Comparison of ENCODE assay signal across 1 cellular context in the genomic region with DNA sequence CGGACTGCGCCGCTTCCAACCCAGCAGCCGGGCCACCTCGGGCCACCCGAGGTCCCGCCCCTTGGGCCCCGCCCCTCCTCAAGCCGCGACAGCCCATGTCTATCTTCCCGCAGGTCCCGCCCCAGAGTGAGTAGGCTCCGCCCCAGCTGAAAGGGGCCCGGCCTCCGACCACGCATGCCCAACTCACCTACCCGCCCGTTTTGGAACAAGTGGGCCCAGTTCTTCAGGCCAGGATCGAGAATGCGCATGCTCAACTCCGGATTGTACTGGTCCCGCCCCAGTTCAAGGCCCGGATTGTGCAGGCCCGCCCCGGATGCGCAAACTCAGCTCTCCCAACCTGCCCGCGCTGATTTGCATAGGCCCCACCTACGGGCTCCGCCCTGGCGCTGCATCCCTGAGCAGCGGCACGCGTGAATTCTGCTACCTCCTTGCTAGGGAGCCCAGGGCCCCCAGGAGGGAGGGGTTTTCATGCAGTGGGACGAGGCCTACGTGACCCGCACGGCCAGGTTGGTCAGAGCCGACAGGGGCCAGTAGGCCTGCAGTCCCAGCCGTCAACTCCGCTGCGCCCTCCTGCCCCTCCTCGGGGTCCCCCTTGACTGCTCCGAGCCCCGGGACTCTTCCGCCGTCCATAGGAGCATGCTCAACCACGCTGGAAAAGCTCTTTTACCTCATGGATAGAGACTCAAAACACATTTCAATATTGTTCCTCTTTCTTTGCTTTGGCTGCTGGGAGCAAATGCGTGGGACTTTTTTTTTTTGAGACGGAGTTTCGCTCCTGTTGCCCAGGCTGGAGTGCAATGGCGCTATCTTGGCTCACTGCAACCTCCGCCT.
TF ChIP-seq lines count a peak whose summit lies in the region.

TSS of gene PFKFB4 (minus strand) at position 8 of the 831 bp plus-strand sequence. CDS start 26 bp downstream, outside the sequence.

TF ChIP-seq in HepG2, 621 proteins besides CTCF, POLR2A, EP300 and RAD21 (continued from another document and continues in another):
- TF ChIP-seq REST (IDR thresholded peaks at IDR 0.05; ENCODE audit: borderline replicate concordance in 1 of 2, low read depth in 1 of 2, low read length in 2 of 2) (peak in 1 of 2 experiments; percentile 59; a peak in 1 of 4 replicates), ZNF143 (CRISPR knock-in tag; IDR thresholded peaks at IDR 0.05) (peak; percentile 41), ZNF766 (CRISPR knock-in tag; IDR thresholded peaks at IDR 0.05; ENCODE audit: borderline replicate concordance) (0 out of 2 replicates have a peak, but pooled peaks have one; percentile 32), ISL2 (CRISPR knock-in tag; IDR thresholded peaks at IDR 0.05) (no peak; the same call in 1 of the 2 replicates), PCBP2 (optimal IDR thresholded peaks at IDR 0.05; ENCODE audit: low read depth, low read length, poor library complexity, severe bottlenecking) (no peak), KDM4B (CRISPR knock-in tag; IDR thresholded peaks at IDR 0.05) (peak; percentile 58), ELK4 (CRISPR knock-in tag; IDR thresholded peaks at IDR 0.05; ENCODE audit: borderline replicate concordance) (no peak), SALL1 (CRISPR knock-in tag; IDR thresholded peaks at IDR 0.05) (peak; percentile 85), TOE1 (CRISPR knock-in tag; IDR thresholded peaks at IDR 0.05) (0 out of 2 replicates have a peak, but pooled peaks have one; percentile 54), ATAD3A (CRISPR knock-in tag; IDR thresholded peaks at IDR 0.05) (no peak), ZNF672 (CRISPR knock-in tag; IDR thresholded peaks at IDR 0.05) (no peak), PLRG1 (conservative IDR thresholded peaks at IDR 0.05) (no peak), TMF1 (CRISPR knock-in tag; IDR thresholded peaks at IDR 0.05; ENCODE audit: low read depth) (no peak), ZNF350 (CRISPR knock-in tag; IDR thresholded peaks at IDR 0.05; ENCODE audit: borderline replicate concordance, low read depth) (peak; percentile 60; the same call in 1 of the 2 replicates), ELF3 (CRISPR knock-in tag; IDR thresholded peaks at IDR 0.05) (peak; percentile 69; the same call in 1 of the 2 replicates), RCOR2 (CRISPR knock-in tag; IDR thresholded peaks at IDR 0.05) (peak; percentile 69), HMG20B (CRISPR knock-in tag; conservative IDR thresholded peaks at IDR 0.05) (0 out of 2 replicates have a peak, but pooled peaks have one; percentile 46), ZNF414 (CRISPR knock-in tag; IDR thresholded peaks at IDR 0.05) (no peak), ELF4 (CRISPR knock-in tag; IDR thresholded peaks at IDR 0.05; ENCODE audit: borderline replicate concordance) (peak; percentile 24; the same call in 1 of the 2 replicates), ATF5 (CRISPR knock-in tag; IDR thresholded peaks at IDR 0.05; ENCODE audit: low read depth) (0 out of 2 replicates have a peak, but pooled peaks have one; percentile 27), ZNF749 (CRISPR knock-in tag; IDR thresholded peaks at IDR 0.05; ENCODE audit: borderline replicate concordance) (no peak), HOXA3 (CRISPR knock-in tag; IDR thresholded peaks at IDR 0.05) (peak; percentile 85), MIER2 (CRISPR knock-in tag; IDR thresholded peaks at IDR 0.05) (peak; percentile 65; the same call in 1 of the 2 replicates)
- TF ChIP-seq, protein P1, sequence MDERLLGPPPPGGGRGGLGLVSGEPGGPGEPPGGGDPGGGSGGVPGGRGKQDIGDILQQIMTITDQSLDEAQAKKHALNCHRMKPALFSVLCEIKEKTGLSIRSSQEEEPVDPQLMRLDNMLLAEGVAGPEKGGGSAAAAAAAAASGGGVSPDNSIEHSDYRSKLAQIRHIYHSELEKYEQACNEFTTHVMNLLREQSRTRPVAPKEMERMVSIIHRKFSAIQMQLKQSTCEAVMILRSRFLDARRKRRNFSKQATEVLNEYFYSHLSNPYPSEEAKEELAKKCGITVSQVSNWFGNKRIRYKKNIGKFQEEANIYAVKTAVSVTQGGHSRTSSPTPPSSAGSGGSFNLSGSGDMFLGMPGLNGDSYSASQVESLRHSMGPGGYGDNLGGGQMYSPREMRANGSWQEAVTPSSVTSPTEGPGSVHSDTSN (CRISPR knock-in tag; IDR thresholded peaks at IDR 0.05), result peak; percentile 75
- TF ChIP-seq, protein P2, sequence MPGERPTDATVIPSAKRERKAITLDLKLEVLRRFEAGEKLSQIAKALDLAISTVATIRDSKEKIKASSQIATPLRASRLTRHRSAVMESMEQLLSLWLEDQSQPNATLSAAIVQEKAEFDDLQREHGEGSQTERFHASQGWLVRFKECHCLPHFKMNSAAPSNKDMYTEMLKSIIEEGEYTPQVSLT (CRISPR knock-in tag; IDR thresholded peaks at IDR 0.05; ENCODE audit: borderline replicate concordance, low read depth), result no peak
- TF ChIP-seq, protein P3, sequence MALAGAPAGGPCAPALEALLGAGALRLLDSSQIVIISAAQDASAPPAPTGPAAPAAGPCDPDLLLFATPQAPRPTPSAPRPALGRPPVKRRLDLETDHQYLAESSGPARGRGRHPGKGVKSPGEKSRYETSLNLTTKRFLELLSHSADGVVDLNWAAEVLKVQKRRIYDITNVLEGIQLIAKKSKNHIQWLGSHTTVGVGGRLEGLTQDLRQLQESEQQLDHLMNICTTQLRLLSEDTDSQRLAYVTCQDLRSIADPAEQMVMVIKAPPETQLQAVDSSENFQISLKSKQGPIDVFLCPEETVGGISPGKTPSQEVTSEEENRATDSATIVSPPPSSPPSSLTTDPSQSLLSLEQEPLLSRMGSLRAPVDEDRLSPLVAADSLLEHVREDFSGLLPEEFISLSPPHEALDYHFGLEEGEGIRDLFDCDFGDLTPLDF (CRISPR knock-in tag; IDR thresholded peaks at IDR 0.05), result peak; percentile 65
- TF ChIP-seq, protein P4, sequence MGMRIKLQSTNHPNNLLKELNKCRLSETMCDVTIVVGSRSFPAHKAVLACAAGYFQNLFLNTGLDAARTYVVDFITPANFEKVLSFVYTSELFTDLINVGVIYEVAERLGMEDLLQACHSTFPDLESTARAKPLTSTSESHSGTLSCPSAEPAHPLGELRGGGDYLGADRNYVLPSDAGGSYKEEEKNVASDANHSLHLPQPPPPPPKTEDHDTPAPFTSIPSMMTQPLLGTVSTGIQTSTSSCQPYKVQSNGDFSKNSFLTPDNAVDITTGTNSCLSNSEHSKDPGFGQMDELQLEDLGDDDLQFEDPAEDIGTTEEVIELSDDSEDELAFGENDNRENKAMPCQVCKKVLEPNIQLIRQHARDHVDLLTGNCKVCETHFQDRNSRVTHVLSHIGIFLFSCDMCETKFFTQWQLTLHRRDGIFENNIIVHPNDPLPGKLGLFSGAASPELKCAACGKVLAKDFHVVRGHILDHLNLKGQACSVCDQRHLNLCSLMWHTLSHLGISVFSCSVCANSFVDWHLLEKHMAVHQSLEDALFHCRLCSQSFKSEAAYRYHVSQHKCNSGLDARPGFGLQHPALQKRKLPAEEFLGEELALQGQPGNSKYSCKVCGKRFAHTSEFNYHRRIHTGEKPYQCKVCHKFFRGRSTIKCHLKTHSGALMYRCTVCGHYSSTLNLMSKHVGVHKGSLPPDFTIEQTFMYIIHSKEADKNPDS (CRISPR knock-in tag; IDR thresholded peaks at IDR 0.05), result no peak
- TF ChIP-seq, protein P5, sequence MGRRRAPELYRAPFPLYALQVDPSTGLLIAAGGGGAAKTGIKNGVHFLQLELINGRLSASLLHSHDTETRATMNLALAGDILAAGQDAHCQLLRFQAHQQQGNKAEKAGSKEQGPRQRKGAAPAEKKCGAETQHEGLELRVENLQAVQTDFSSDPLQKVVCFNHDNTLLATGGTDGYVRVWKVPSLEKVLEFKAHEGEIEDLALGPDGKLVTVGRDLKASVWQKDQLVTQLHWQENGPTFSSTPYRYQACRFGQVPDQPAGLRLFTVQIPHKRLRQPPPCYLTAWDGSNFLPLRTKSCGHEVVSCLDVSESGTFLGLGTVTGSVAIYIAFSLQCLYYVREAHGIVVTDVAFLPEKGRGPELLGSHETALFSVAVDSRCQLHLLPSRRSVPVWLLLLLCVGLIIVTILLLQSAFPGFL (CRISPR knock-in tag; IDR thresholded peaks at IDR 0.05), result no peak
- TF ChIP-seq, protein P6, sequence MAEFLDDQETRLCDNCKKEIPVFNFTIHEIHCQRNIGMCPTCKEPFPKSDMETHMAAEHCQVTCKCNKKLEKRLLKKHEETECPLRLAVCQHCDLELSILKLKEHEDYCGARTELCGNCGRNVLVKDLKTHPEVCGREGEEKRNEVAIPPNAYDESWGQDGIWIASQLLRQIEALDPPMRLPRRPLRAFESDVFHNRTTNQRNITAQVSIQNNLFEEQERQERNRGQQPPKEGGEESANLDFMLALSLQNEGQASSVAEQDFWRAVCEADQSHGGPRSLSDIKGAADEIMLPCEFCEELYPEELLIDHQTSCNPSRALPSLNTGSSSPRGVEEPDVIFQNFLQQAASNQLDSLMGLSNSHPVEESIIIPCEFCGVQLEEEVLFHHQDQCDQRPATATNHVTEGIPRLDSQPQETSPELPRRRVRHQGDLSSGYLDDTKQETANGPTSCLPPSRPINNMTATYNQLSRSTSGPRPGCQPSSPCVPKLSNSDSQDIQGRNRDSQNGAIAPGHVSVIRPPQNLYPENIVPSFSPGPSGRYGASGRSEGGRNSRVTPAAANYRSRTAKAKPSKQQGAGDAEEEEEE (CRISPR knock-in tag; IDR thresholded peaks at IDR 0.05; ENCODE audit: borderline replicate concordance), result no peak
- TF ChIP-seq, protein P7, sequence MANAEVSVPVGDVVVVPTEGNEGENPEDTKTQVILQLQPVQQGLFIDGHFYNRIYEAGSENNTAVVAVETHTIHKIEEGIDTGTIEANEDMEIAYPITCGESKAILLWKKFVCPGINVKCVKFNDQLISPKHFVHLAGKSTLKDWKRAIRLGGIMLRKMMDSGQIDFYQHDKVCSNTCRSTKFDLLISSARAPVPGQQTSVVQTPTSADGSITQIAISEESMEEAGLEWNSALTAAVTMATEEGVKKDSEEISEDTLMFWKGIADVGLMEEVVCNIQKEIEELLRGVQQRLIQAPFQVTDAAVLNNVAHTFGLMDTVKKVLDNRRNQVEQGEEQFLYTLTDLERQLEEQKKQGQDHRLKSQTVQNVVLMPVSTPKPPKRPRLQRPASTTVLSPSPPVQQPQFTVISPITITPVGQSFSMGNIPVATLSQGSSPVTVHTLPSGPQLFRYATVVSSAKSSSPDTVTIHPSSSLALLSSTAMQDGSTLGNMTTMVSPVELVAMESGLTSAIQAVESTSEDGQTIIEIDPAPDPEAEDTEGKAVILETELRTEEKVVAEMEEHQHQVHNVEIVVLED (CRISPR knock-in tag; IDR thresholded peaks at IDR 0.05; ENCODE audit: borderline replicate concordance), result peak; percentile 66; the same call in 1 of the 2 replicates
